Comparison of ENCODE assay signal across 7 cellular contexts in the genomic region with DNA sequence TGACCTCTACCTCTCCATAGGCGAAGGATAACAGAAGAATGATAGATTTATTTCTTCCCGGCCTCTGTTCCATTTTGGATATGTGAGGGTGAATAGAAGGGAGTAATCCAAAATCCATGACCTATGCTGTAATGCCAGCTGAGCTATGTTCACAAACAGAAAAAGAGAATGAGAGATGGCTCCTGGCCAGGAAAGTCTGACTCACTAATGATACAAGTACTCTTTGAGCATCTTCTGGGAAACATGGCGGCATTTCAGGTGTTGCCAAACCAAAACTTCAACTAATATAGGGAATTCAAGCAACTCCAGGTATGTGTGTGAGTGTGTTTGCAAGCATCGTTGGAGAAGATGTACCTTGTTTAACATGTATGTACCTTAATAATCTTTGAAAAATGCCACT. TPM values are rescaled to one million over a fixed set of nuclear protein-coding genes. Genes with fewer than 3 reads are reported as not detected.
DNase-seq lines count a peak whose midpoint lies in the region; ATAC-seq, FAIRE-seq and TF ChIP-seq lines count a peak whose summit lies in the region.

No MANE protein-coding gene starts in this region.

- H3K27ac Mint-ChIP-seq in glutamatergic neuron (ENCODE audit: unreplicated experiment) = no peak overlapping the region

- no peaks in the 10 kb centered on the region for H3K27me3 ChIP-seq in Peyer's patch
- no peaks in the 10 kb centered on the region for H3K27me3 ChIP-seq in effector memory CD4-positive, alpha-beta T cell (replicated peaks; ENCODE audit: control insufficient read depth, insufficient read depth, low read length, poor library complexity, severe bottlenecking)

- peak; percentile 87 for ATAC-seq in sciatic nerve

- peak; percentile 93 for FAIRE-seq in H54 (lab: Jason Lieb, UNC)

- DNase-seq in H54 (ENCODE audit: insufficient read length, low spot score) (no peak), Peyer's patch (peak in 2 of 3 donors; percentile 34 to 66), fibroblast of gingiva (ENCODE audit: low read depth) (peak; percentile 93), sciatic nerve (ENCODE audit: low spot score) (peak; percentile 86), GM13976 (ENCODE audit: low spot score) (no peak), glutamatergic neuron (no peak)
- DNase-seq in effector memory CD4-positive, alpha-beta T cell = no peak

- no peaks in the 10 kb centered on the region for H3K27me3 Mint-ChIP-seq in glutamatergic neuron (ENCODE audit: unreplicated experiment)

- in situ Hi-C loops in GM13976 (cut with MboI; ENCODE audit: low sequenced_read_pairs, unreplicated experiment) = no loop called here

- H3K4me1 Mint-ChIP-seq in glutamatergic neuron (ENCODE audit: low read depth, unreplicated experiment) = peaks cover 4% of the 10 kb centered on the region

- TF ChIP-seq POLR2A in H54 (IDR thresholded peaks at IDR 0.05; ENCODE audit: low read depth, low read length) = no peak
- TF ChIP-seq POLR2A in Peyer's patch (IDR thresholded peaks at IDR 0.05) = no peak

- H3K9me3 ChIP-seq in Peyer's patch = no peaks in the 10 kb centered on the region
- no peaks in the 10 kb centered on the region for H3K9me3 ChIP-seq in effector memory CD4-positive, alpha-beta T cell (ENCODE audit: control insufficient read depth, low read length)

- no peaks in the 10 kb centered on the region for H3K36me3 Mint-ChIP-seq in glutamatergic neuron (ENCODE audit: unreplicated experiment)

- H3K27ac ChIP-seq in Peyer's patch = no peak overlapping the region
- no peak overlapping the region for H3K27ac ChIP-seq in effector memory CD4-positive, alpha-beta T cell (ENCODE audit: insufficient read depth, low read length, poor library complexity, severe bottlenecking)

- TF ChIP-seq CTCF in Peyer's patch (IDR thresholded peaks at IDR 0.05) = no peak
- no peak for TF ChIP-seq CTCF in GM13976 (IDR thresholded peaks at IDR 0.05; ENCODE audit: borderline replicate concordance, control extremely low read depth, extremely low read depth, insufficient read depth, missing control alignments)
- no peak for TF ChIP-seq CTCF in glutamatergic neuron (IDR thresholded peaks at IDR 0.05; ENCODE audit: partially characterized antibody, unreplicated experiment)

- no peaks in the 10 kb centered on the region for H3K9me3 Mint-ChIP-seq in glutamatergic neuron (ENCODE audit: unreplicated experiment)

- H3K4me3 Mint-ChIP-seq in glutamatergic neuron (ENCODE audit: unreplicated experiment) = no peak overlapping the region

- H3K4me1 ChIP-seq in Peyer's patch = peaks cover 0 to 9% (median 0%) of the 10 kb centered on the region in 4 donors
- no peaks in the 10 kb centered on the region for H3K4me1 ChIP-seq in effector memory CD4-positive, alpha-beta T cell (ENCODE audit: control insufficient read depth, insufficient read depth, low read length, poor library complexity, severe bottlenecking)

- H3K36me3 ChIP-seq in Peyer's patch = no peaks in the 10 kb centered on the region
- H3K36me3 ChIP-seq in effector memory CD4-positive, alpha-beta T cell (ENCODE audit: control insufficient read depth, insufficient read depth, low read length) = no peaks in the 10 kb centered on the region

- intact Hi-C loops in sciatic nerve (cut with DNase I) = no loop called here

- no peak overlapping the region for H3K4me3 ChIP-seq in Peyer's patch
- H3K4me3 ChIP-seq in effector memory CD4-positive, alpha-beta T cell (ENCODE audit: insufficient read depth, low read depth, low read length, poor library complexity, severe bottlenecking) = no peak overlapping the region

RNA-seq across cellular contexts. Expression of gene MED13L, which starts 55.1 kb away (rescaled TPM):
- 100 to 1,000 TPM; 127 to 181 (median 145) TPM for total RNA-seq in Peyer's patch
- total RNA-seq in sciatic nerve = 193 TPM
- total RNA-seq in glutamatergic neuron (ENCODE audit: unreplicated experiment) = 95.5 TPM

Comparison
In these comparisons a context has a peak if more than half of its experiments do, and no peak if none do; other contexts are left out.
1. DNase-seq: peak in Peyer's patch (2 of 3), fibroblast of gingiva (single experiment) and sciatic nerve (single experiment); none in H54 (single experiment), GM13976 (single experiment), glutamatergic neuron (single experiment) and effector memory CD4-positive, alpha-beta T cell (0 of 3).